Comparison of ENCODE assay signal across 8 cellular contexts in the genomic region with DNA sequence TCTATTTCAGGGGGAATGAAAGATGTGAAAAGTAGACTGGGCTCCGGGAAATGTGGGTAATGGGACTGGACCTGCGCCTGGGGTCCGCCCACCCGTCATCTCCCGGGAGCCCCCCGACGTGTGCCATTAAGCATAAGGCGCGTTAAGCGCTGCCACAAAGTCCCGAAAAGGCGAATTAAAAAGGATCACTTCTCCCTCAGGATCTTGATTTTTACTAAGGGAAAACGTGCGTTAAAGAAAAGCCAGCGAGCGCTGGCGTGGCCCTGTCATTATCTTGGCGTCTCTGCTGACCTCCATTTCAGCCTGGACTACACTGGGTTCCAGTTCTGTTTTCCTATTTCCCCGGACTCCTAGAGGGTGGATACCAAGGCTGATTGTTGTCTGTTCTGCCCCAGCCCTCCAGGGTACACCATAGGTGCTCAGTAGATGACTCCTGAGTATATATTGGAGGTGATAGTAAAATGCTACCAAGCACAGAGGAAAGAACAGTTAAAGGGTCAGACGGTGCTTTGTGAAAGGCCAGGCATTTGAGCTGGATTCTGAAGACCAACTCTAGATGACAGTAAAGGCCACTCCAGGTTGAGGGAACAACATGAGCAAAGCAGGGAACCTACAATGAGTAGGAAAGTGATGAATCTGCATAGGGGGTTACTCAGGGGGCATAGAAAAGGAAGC.
DNase-seq lines count a peak whose midpoint lies in the region; ATAC-seq and TF ChIP-seq lines count a peak whose summit lies in the region.

No MANE protein-coding gene starts in this region.

- CTCF ChIA-PET in activated CD4-positive, alpha-beta T cell treated with anti-CD3 and anti-CD28 coated beads for 36 hours (lab: Charles Lee), result interaction anchor here (0.6 kb wide), 1 partner anchor 82 kb away, joined by 3 read pairs; no protein-coding TSS in a partner anchor

- intact Hi-C loops in activated CD4-positive, alpha-beta T cell treated with anti-CD3 and anti-CD28 coated beads for 36 hours (cut with DNase I, micrococcal nuclease), result loop anchor here (1.0 to 10.0 kb wide), 12 partner anchors 32 to 1374 kb away; partner anchors contain the start of genes ARID1B (in 1 of the 2) and TFB1M (in 1 of the 2)

- DNase-seq in activated CD4-positive, alpha-beta T cell treated with anti-CD3 and anti-CD28 coated beads for 36 hours, result no peak
- no peak for DNase-seq in activated CD4-positive, alpha-beta T cell treated with anti-CD3 and anti-CD28 coated beads for 4 hours
- DNase-seq in NCI-H774 (lab: John Stamatoyannopoulos, UW), result peak; percentile 50
- DNase-seq in cardiac fibroblast (ENCODE audit: low read depth in 2 of 2), result peak; percentile 47 to 51
- DNase-seq in iris pigment epithelial cell (ENCODE audit: low read depth), result peak; percentile 40
- no peak for DNase-seq in stimulated activated effector memory CD8-positive, alpha-beta T cell treated with anti-CD3 and anti-CD28 coated beads, Interleukin-12 subunit alpha, Interleukin-12 subunit beta, amount 100 ng/mL, for 72 hours (ENCODE audit: low spot score in 2 of 2)
- no peak for DNase-seq in ACHN

- no peaks in the 10 kb centered on the region for H3K27me3 Mint-ChIP-seq in activated CD4-positive, alpha-beta T cell treated with anti-CD3 and anti-CD28 coated beads for 36 hours

- no peaks in the 10 kb centered on the region for H3K36me3 Mint-ChIP-seq in activated CD4-positive, alpha-beta T cell treated with anti-CD3 and anti-CD28 coated beads for 36 hours (ENCODE audit: low read depth)
- no peaks in the 10 kb centered on the region for H3K36me3 Mint-ChIP-seq in stimulated activated effector memory CD8-positive, alpha-beta T cell treated with anti-CD3 and anti-CD28 coated beads, Interleukin-12 subunit alpha, Interleukin-12 subunit beta, amount 100 ng/mL, for 72 hours

- POLR2A ChIA-PET in activated CD4-positive, alpha-beta T cell treated with anti-CD3 and anti-CD28 coated beads for 36 hours (lab: Charles Lee), result no interaction called here

- H3K4me3 ChIP-seq in cardiac fibroblast (replicated peaks in 1 of 2; ENCODE audit: low read depth in 2 of 2, low read length in 2 of 2), result peak overlapping the region; percentile 66 to 67

- ATAC-seq in activated CD4-positive, alpha-beta T cell treated with anti-CD3 and anti-CD28 coated beads for 36 hours, result no peak
- ATAC-seq in stimulated activated effector memory CD8-positive, alpha-beta T cell treated with anti-CD3 and anti-CD28 coated beads, Interleukin-12 subunit alpha, Interleukin-12 subunit beta, amount 100 ng/mL, for 72 hours, result no peak
- no peak for ATAC-seq in GM19463 (IDR thresholded peaks at IDR 0.05; ENCODE audit: unreplicated experiment)

- peak overlapping the region; percentile 66 for H3K4me3 Mint-ChIP-seq in activated CD4-positive, alpha-beta T cell treated with anti-CD3 and anti-CD28 coated beads for 36 hours
- H3K4me3 Mint-ChIP-seq in stimulated activated effector memory CD8-positive, alpha-beta T cell treated with anti-CD3 and anti-CD28 coated beads, Interleukin-12 subunit alpha, Interleukin-12 subunit beta, amount 100 ng/mL, for 72 hours, result peak overlapping the region; percentile 75

- TF ChIP-seq CTCF in cardiac fibroblast (IDR thresholded peaks at IDR 0.05; ENCODE audit: low read depth, low read length), result no peak

- peaks cover 39% of the 10 kb centered on the region for H3K4me1 Mint-ChIP-seq in activated CD4-positive, alpha-beta T cell treated with anti-CD3 and anti-CD28 coated beads for 36 hours
- peaks cover 27% of the 10 kb centered on the region for H3K4me1 Mint-ChIP-seq in stimulated activated effector memory CD8-positive, alpha-beta T cell treated with anti-CD3 and anti-CD28 coated beads, Interleukin-12 subunit alpha, Interleukin-12 subunit beta, amount 100 ng/mL, for 72 hours

- H3K9me3 Mint-ChIP-seq in activated CD4-positive, alpha-beta T cell treated with anti-CD3 and anti-CD28 coated beads for 36 hours (ENCODE audit: low read depth), result no peaks in the 10 kb centered on the region
- no peaks in the 10 kb centered on the region for H3K9me3 Mint-ChIP-seq in stimulated activated effector memory CD8-positive, alpha-beta T cell treated with anti-CD3 and anti-CD28 coated beads, Interleukin-12 subunit alpha, Interleukin-12 subunit beta, amount 100 ng/mL, for 72 hours

- peak overlapping the region; percentile 79 for H3K27ac Mint-ChIP-seq in activated CD4-positive, alpha-beta T cell treated with anti-CD3 and anti-CD28 coated beads for 36 hours
- peak overlapping the region; percentile 90 for H3K27ac Mint-ChIP-seq in stimulated activated effector memory CD8-positive, alpha-beta T cell treated with anti-CD3 and anti-CD28 coated beads, Interleukin-12 subunit alpha, Interleukin-12 subunit beta, amount 100 ng/mL, for 72 hours

- in situ Hi-C loops in ACHN (cut with HindIII; ENCODE audit: low pct_ligation_motif_present, low pct_unique_long_range_greater_than_20kb, low sequenced_read_pairs), result no loop called here

Comparison
In these comparisons a context has a peak if more than half of its experiments do, and no peak if none do; other contexts are left out.
1. DNase-seq: peak in NCI-H774 (single experiment), cardiac fibroblast (2 of 2) and iris pigment epithelial cell (single experiment); none in activated CD4-positive, alpha-beta T cell treated with anti-CD3 and anti-CD28 coated beads for 36 hours (single experiment), activated CD4-positive, alpha-beta T cell treated with anti-CD3 and anti-CD28 coated beads for 4 hours (0 of 2), stimulated activated effector memory CD8-positive, alpha-beta T cell treated with anti-CD3 and anti-CD28 coated beads, Interleukin-12 subunit alpha, Interleukin-12 subunit beta, amount 100 ng/mL, for 72 hours (0 of 2) and ACHN (single experiment).